8 cellular contexts compared by ENCODE assay signal in the genomic region with DNA sequence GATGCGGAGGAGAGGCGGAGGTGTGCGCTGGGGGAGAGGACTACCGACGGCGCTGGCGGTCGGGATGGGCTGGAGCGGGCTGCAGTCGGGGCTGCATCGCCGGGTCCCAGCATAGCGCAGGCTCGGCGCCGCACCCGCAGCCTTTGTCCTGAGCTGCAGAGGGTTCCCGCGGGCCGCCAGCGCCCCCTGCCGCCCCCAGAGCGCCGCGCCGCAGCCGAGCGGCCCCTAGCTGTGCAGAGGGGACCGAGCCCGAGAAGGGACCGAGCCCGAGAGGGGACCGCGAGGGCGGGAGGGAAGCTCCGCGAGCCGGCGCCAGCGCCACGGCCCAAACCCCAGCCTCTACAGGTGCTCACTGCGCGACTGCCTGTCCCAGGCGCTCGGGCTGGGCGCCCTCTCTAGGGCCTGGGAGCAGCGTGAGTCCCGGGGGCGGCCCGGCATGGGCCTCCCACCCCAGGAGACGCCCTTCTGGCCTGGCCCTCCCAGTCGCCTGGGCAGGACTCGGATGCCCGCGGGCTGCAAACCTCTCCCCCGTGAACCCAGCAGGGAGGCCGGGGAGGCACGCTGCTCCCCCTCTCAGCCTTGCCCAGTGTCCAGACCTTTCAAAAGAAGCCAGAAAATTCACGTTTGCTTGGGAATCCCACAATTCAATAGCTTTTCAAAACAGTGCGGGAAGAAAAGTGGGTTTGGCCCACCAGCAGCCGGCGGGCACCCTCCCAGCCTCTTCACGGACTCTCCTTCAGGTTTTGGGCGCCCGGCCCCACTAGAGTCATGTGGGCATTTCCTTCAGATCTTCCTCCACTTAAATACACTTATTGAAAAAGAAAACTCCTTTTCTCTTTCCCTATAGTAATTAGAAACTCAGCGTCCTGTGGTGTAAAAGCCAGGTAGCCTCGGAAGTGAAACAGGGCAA.
A peak's percentile ranks its signal among the peaks of the same experiment; 100 is the strongest.
DNase-seq lines count a peak whose midpoint lies in the region; ATAC-seq and TF ChIP-seq lines count a peak whose summit lies in the region.

No MANE protein-coding gene starts in this region.

- 4 to 5% methylated on average over 31 to 51 of the region's 67 CpGs for WGBS in lower leg skin, 2 donors

- intact Hi-C loops in lower leg skin (cut with DNase I; ENCODE audit: low total_unique reads): loop anchor here (10.0 kb wide), 2 partner anchors 471 to 701 kb away; partner anchors contain the start of gene PLXNA1

- TF ChIP-seq POLR2A in lower leg skin (IDR thresholded peaks at IDR 0.05): no peak

- H3K4me3 ChIP-seq in lower leg skin (ENCODE audit: low read depth, poor library complexity, severe bottlenecking): no peak overlapping the region

- peak in 1 of 3 donors; percentile 18 for TF ChIP-seq CTCF in lower leg skin (IDR thresholded peaks at IDR 0.05)

- ATAC-seq in HG02870 (IDR thresholded peaks at IDR 0.05; ENCODE audit: unreplicated experiment): peak; percentile 59

- DNase-seq in SHP77 (lab: John Stamatoyannopoulos, UW) (peak; percentile 62 to 70), SHP77 treated with DMSO at 0.1 percent for 48 hours (lab: John Stamatoyannopoulos, UW) (no peak), NCI-H2107 treated with DMSO at 0.1 percent for 48 hours (lab: John Stamatoyannopoulos, UW; ENCODE audit: unreplicated experiment) (peak; percentile 41), lower leg skin (ENCODE audit: low spot score in 2 of 2) (peak; percentile 45 to 90)
- peak; percentile 63 for DNase-seq in activated CD4-positive, CD25-positive, alpha-beta regulatory T cell treated with anti-CD3 and anti-CD28 coated beads, Interleukin-2, amount 50 U/mL, for 72 hours
- peak; percentile 7 for DNase-seq in effector CD8-positive, alpha-beta T cell (lab: John Stamatoyannopoulos, UW)
- peak; percentile 12 to 75 (median 37) for DNase-seq in stimulated activated CD4-positive, alpha-beta T cell treated with anti-CD3 and anti-CD28 coated beads, TNF-alpha, amount 100 ng/mL, for 24 hours (ENCODE audit: low read depth in 3 of 3)
